ENCODE assay signal across 19 cellular contexts in genomic region chr10:130648807-130649206, GRCh38.
"Had no signal": no experiment of that assay in that cellular context is flagged by ENCODE, and none has a peak within 500 bp of the region (broad histone marks: within the 10 kb centered on the region; RNA-seq: fewer than 3 reads in every experiment).

No MANE protein-coding gene starts in this region.

- DNase-seq: dermis blood vessel endothelial cell; dorsolateral prefrontal cortex; effector CD4-positive, alpha-beta T cell; effector memory CD4-positive, alpha-beta T cell; esophagus squamous epithelium; foreskin fibroblast; foreskin melanocyte; gastrocnemius medialis; glutamatergic neuron; heart right ventricle; hippocampal formation; immature natural killer cell; left cardiac atrium; left lung; left ventricle myocardium superior; lower lobe of right lung; mesenchymal stem cell; mucosa of descending colon had no signal

- H3K27ac ChIP-seq: coronary artery, dorsolateral prefrontal cortex, esophagus squamous epithelium, gastrocnemius medialis, heart right ventricle, left lung, lower lobe of right lung had no signal

- H3K9me3 ChIP-seq: esophagus squamous epithelium, gastrocnemius medialis, lower lobe of right lung had no signal

- H3K27me3 ChIP-seq: esophagus squamous epithelium, gastrocnemius medialis, left lung had no signal

- H3K4me3 ChIP-seq: coronary artery, dorsolateral prefrontal cortex, esophagus squamous epithelium, gastrocnemius medialis, heart right ventricle, left lung, lower lobe of right lung, mucosa of descending colon had no signal

- H3K4me1 ChIP-seq: esophagus squamous epithelium, gastrocnemius medialis, heart right ventricle, left lung, lower lobe of right lung had no signal

- H3K36me3 ChIP-seq: esophagus squamous epithelium, gastrocnemius medialis, heart right ventricle, left lung, lower lobe of right lung had no signal

- ATAC-seq: gastrocnemius medialis, heart right ventricle, left cardiac atrium, left lung, left ventricle myocardium superior, lower lobe of right lung, mucosa of descending colon had no signal
